Comparison of ENCODE assay signal across 2 cellular contexts in genomic region chr3:167426962-167427361, GRCh38. TPM values are rescaled to one million over a fixed set of nuclear protein-coding genes. Genes with fewer than 3 reads are reported as not detected.
"Had no signal": no experiment of that assay in that cellular context is flagged by ENCODE, and none has a peak within 500 bp of the region (broad histone marks: within the 10 kb centered on the region; RNA-seq: fewer than 3 reads in every experiment).

No MANE protein-coding gene starts in this region.

RNA-seq across cellular contexts. Expression of gene ZBBX, which starts 46.9 kb away (rescaled TPM):
- polyA plus RNA-seq: aorta had no signal

RNA-seq across cellular contexts. Expression of gene SERPINI2, which starts 46.9 kb away (rescaled TPM):
- polyA plus RNA-seq: cardiac muscle cell had no signal
